In genomic region chr14:59632381-59632780, GRCh38 we compare ENCODE assay signal across 9 cellular contexts. TPM values are rescaled to one million over a fixed set of nuclear protein-coding genes. Genes with fewer than 3 reads are reported as not detected.
DNase-seq lines count a peak whose midpoint lies in the region; ATAC-seq and TF ChIP-seq lines count a peak whose summit lies in the region.
"Had no signal": no experiment of that assay in that cellular context is flagged by ENCODE, and none has a peak within 500 bp of the region (broad histone marks: within the 10 kb centered on the region; RNA-seq: fewer than 3 reads in every experiment).

No MANE protein-coding gene starts in this region.

- H3K27me3 Mint-ChIP-seq in activated CD8-positive, alpha-beta T cell treated with anti-CD3 and anti-CD28 coated beads for 36 hours = peaks cover 43% of the 10 kb centered on the region
- H3K27me3 Mint-ChIP-seq in activated CD8-positive, alpha-beta T cell treated with anti-CD3 and anti-CD28 coated beads, Interleukin-2, amount 10 ng/mL, durations not matched to agents 7 days and 5 days (ENCODE audit: low read depth) = peaks cover 36% of the 10 kb centered on the region

- no peak overlapping the region for H3K27ac Mint-ChIP-seq in activated CD8-positive, alpha-beta T cell treated with anti-CD3 and anti-CD28 coated beads for 36 hours
- no peak overlapping the region for H3K27ac Mint-ChIP-seq in activated CD8-positive, alpha-beta T cell treated with anti-CD3 and anti-CD28 coated beads, Interleukin-2, amount 10 ng/mL, durations not matched to agents 7 days and 5 days

- no peak overlapping the region for H3K4me3 ChIP-seq in SJCRH30
- H3K4me3 ChIP-seq in sigmoid colon = no peak overlapping the region

- DNase-seq in activated CD8-positive, alpha-beta T cell treated with anti-CD3 and anti-CD28 coated beads for 36 hours = peak; percentile 55
- no peak for DNase-seq in activated CD8-positive, alpha-beta T cell treated with anti-CD3 and anti-CD28 coated beads, Interleukin-2, amount 10 ng/mL, durations not matched to agents 7 days and 5 days
- DNase-seq in SJCRH30 (peak; percentile 13 to 42), iPS-NIHi11 (ENCODE audit: low spot score) (peak; percentile 61), sigmoid colon (no peak), Ammon's horn (ENCODE audit: low spot score) (no peak)

- WGBS in sigmoid colon, 2 donors = 35 to 57% methylated on average over 3 of the region's 3 CpGs

- H3K27me3 ChIP-seq in SJCRH30 (no peaks in the 10 kb centered on the region), sigmoid colon (peaks cover 0 to 36% (median 10%) of the 10 kb centered on the region in 3 donors)

- H3K36me3 ChIP-seq in SJCRH30 = no peaks in the 10 kb centered on the region
- H3K36me3 ChIP-seq in sigmoid colon = no peaks in the 10 kb centered on the region

- TF ChIP-seq EP300 in Ishikawa (IDR thresholded peaks at IDR 0.05; ENCODE audit: borderline replicate concordance) (no peak), sigmoid colon (IDR thresholded peaks at IDR 0.05) (no peak)

- CTCF ChIA-PET in activated CD8-positive, alpha-beta T cell treated with anti-CD3 and anti-CD28 coated beads for 36 hours (lab: Charles Lee) = interaction anchor here (0.7 to 2.5 kb wide), 17 partner anchors 20 to 557 kb away, joined by 3 to 19 read pairs (median 4); partner anchors contain the start of gene CCDC175
- CTCF ChIA-PET in activated CD8-positive, alpha-beta T cell treated with anti-CD3 and anti-CD28 coated beads, Interleukin-2, amount 10 ng/mL, durations not matched to agents 7 days and 5 days (lab: Charles Lee) = interaction anchor here (0.7 to 1.1 kb wide), 6 partner anchors 9 to 553 kb away, joined by 3 to 5 read pairs (median 3); no protein-coding TSS in a partner anchor

- TF ChIP-seq RAD21 in Ishikawa (IDR thresholded peaks at IDR 0.05; ENCODE audit: low read depth) = peak; percentile 89

- no peaks in the 10 kb centered on the region for H3K36me3 Mint-ChIP-seq in activated CD8-positive, alpha-beta T cell treated with anti-CD3 and anti-CD28 coated beads for 36 hours (ENCODE audit: low read depth)
- no peaks in the 10 kb centered on the region for H3K36me3 Mint-ChIP-seq in activated CD8-positive, alpha-beta T cell treated with anti-CD3 and anti-CD28 coated beads, Interleukin-2, amount 10 ng/mL, durations not matched to agents 7 days and 5 days (ENCODE audit: low read depth)

- POLR2A ChIA-PET in activated CD8-positive, alpha-beta T cell treated with anti-CD3 and anti-CD28 coated beads for 36 hours (lab: Charles Lee) = interaction anchor here (0.5 kb wide), 1 partner anchor 219 kb away, joined by 3 read pairs; no protein-coding TSS in a partner anchor
- POLR2A ChIA-PET in activated CD8-positive, alpha-beta T cell treated with anti-CD3 and anti-CD28 coated beads, Interleukin-2, amount 10 ng/mL, durations not matched to agents 7 days and 5 days (lab: Charles Lee) = interaction anchor here (0.6 kb wide), 1 partner anchor 1038 kb away, joined by 4 read pairs; no protein-coding TSS in a partner anchor

- intact Hi-C loops in activated CD8-positive, alpha-beta T cell treated with anti-CD3 and anti-CD28 coated beads for 36 hours (cut with micrococcal nuclease) = no loop called here
- intact Hi-C loops in sigmoid colon (cut with DNase I) = no loop called here

- ATAC-seq in activated CD8-positive, alpha-beta T cell treated with anti-CD3 and anti-CD28 coated beads for 36 hours = no peak
- no peak for ATAC-seq in activated CD8-positive, alpha-beta T cell treated with anti-CD3 and anti-CD28 coated beads, Interleukin-2, amount 10 ng/mL, durations not matched to agents 7 days and 5 days
- no peak for ATAC-seq in HG02870 (IDR thresholded peaks at IDR 0.05; ENCODE audit: unreplicated experiment)

- TF ChIP-seq CTCF in activated CD8-positive, alpha-beta T cell treated with anti-CD3 and anti-CD28 coated beads for 36 hours (IDR thresholded peaks at IDR 0.05) = peak; percentile 62
- no peak for TF ChIP-seq CTCF in sigmoid colon (IDR thresholded peaks at IDR 0.05)

- H3K4me1 ChIP-seq in SJCRH30 (no peaks in the 10 kb centered on the region), sigmoid colon (peaks cover 0 to 8% (median 2%) of the 10 kb centered on the region in 4 donors)

- H3K27ac ChIP-seq in SJCRH30 = no peak overlapping the region
- no peak overlapping the region for H3K27ac ChIP-seq in sigmoid colon

- peaks cover 2% of the 10 kb centered on the region for H3K4me1 Mint-ChIP-seq in activated CD8-positive, alpha-beta T cell treated with anti-CD3 and anti-CD28 coated beads for 36 hours (ENCODE audit: low read depth)
- H3K4me1 Mint-ChIP-seq in activated CD8-positive, alpha-beta T cell treated with anti-CD3 and anti-CD28 coated beads, Interleukin-2, amount 10 ng/mL, durations not matched to agents 7 days and 5 days (ENCODE audit: low read depth) = peaks cover 2% of the 10 kb centered on the region

- H3K9me3 ChIP-seq in SJCRH30 (replicated peaks) = no peaks in the 10 kb centered on the region
- no peaks in the 10 kb centered on the region for H3K9me3 ChIP-seq in sigmoid colon

- H3K9me3 Mint-ChIP-seq in activated CD8-positive, alpha-beta T cell treated with anti-CD3 and anti-CD28 coated beads for 36 hours = no peaks in the 10 kb centered on the region
- H3K9me3 Mint-ChIP-seq in activated CD8-positive, alpha-beta T cell treated with anti-CD3 and anti-CD28 coated beads, Interleukin-2, amount 10 ng/mL, durations not matched to agents 7 days and 5 days (ENCODE audit: insufficient read depth) = no peaks in the 10 kb centered on the region

- no peak for TF ChIP-seq POLR2A in sigmoid colon (IDR thresholded peaks at IDR 0.05)

- no peak overlapping the region for H3K4me3 Mint-ChIP-seq in activated CD8-positive, alpha-beta T cell treated with anti-CD3 and anti-CD28 coated beads for 36 hours
- H3K4me3 Mint-ChIP-seq in activated CD8-positive, alpha-beta T cell treated with anti-CD3 and anti-CD28 coated beads, Interleukin-2, amount 10 ng/mL, durations not matched to agents 7 days and 5 days = no peak overlapping the region

TF ChIP-seq in Ishikawa, 13 proteins besides CTCF, POLR2A, EP300 and RAD21:
- TF ChIP-seq TAF1 (IDR thresholded peaks at IDR 0.05; ENCODE audit: low read depth) (no peak), YY1 (IDR thresholded peaks at IDR 0.05; ENCODE audit: low read depth) (no peak), CEBPB (IDR thresholded peaks at IDR 0.05) (no peak), FOXM1 (IDR thresholded peaks at IDR 0.05; ENCODE audit: borderline replicate concordance, low read depth) (no peak), EGR1 (IDR thresholded peaks at IDR 0.05) (no peak), CREB1 (IDR thresholded peaks at IDR 0.05; ENCODE audit: low read depth) (no peak), TCF12 (IDR thresholded peaks at IDR 0.05; ENCODE audit: low read depth) (no peak)

RNA-seq across cellular contexts. Expression of gene CCDC175, which starts 55.8 kb away (rescaled TPM):
- not detected for total RNA-seq in activated CD8-positive, alpha-beta T cell treated with anti-CD3 and anti-CD28 coated beads for 36 hours
- total RNA-seq in activated CD8-positive, alpha-beta T cell treated with anti-CD3 and anti-CD28 coated beads, Interleukin-2, amount 10 ng/mL, durations not matched to agents 7 days and 5 days = not detected
- total RNA-seq in SJCRH30 (2014; rRNA removed; shearing (Covaris generic)) = not detected in 2 replicates
- not detected for total RNA-seq in sigmoid colon
- not detected for polyA plus RNA-seq in sigmoid colon
- total RNA-seq: skeletal muscle tissue had no signal

Comparison
In these comparisons a context has a peak if more than half of its experiments do, and no peak if none do; other contexts are left out.
1. DNase-seq: peak in activated CD8-positive, alpha-beta T cell treated with anti-CD3 and anti-CD28 coated beads for 36 hours (single experiment), SJCRH30 (2 of 2) and iPS-NIHi11 (single experiment); none in activated CD8-positive, alpha-beta T cell treated with anti-CD3 and anti-CD28 coated beads, Interleukin-2, amount 10 ng/mL, durations not matched to agents 7 days and 5 days (single experiment), sigmoid colon (single experiment) and Ammon's horn (single experiment).